Comparison of ENCODE assay signal across 20 cellular contexts in the genomic region with DNA sequence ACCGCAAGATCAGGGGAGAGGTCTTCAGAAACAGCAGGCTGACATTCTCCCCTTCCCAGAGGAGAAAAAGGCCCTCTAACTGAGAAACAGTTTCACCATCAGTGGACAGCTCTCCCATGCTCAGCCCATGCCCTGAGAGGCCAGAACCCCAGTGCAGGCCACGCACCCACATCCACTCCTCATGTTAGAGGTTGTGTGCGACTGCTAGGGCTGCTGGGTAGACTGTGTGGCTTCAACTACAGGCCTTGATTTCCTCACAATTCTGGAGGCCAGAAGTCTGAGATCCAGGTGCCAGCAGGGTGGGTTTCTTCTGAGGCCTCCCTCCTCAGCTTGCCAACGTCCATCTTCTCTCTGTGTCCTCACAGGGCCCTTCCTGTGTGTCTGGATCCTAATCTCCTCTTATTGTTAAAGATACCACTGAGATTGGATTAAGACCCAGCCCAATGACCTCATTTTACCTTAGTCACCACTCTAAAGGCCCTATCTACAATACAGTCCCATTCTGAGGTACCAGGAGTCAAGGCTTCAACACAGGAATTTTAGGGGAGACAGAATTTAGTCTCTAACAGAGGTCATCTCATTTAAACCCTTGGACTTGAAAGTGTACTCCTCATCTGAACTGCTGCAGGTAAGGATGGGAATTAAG.
DNase-seq lines count a peak whose midpoint lies in the region; ATAC-seq and TF ChIP-seq lines count a peak whose summit lies in the region.
"Had no signal": no experiment of that assay in that cellular context is flagged by ENCODE, and none has a peak within 500 bp of the region (broad histone marks: within the 10 kb centered on the region; RNA-seq: fewer than 3 reads in every experiment).

No MANE protein-coding gene starts in this region.

- H3K79me1 ChIP-seq in mesendoderm (ENCODE audit: low read length), result no peaks in the 10 kb centered on the region

- no peak overlapping the region for H2BK15ac ChIP-seq in mesendoderm (replicated peaks; ENCODE audit: low read depth)

- H3K56ac ChIP-seq in mesendoderm (ENCODE audit: low read length), result no peak overlapping the region

- no peak overlapping the region for H4K8ac ChIP-seq in mesendoderm (ENCODE audit: low read depth, low read length)

- H3K4me3 ChIP-seq in heart left ventricle, result no peak overlapping the region
- no peak overlapping the region for H3K4me3 ChIP-seq in colonic mucosa
- no peak overlapping the region for H3K4me3 ChIP-seq in mesendoderm (ENCODE audit: low read length)
- H3K4me3 ChIP-seq in aorta (ENCODE audit: low read length in 2 of 2), result no peak overlapping the region
- H3K4me3 ChIP-seq: adrenal gland, hepatocyte, sigmoid colon had no signal

- peak overlapping the region in 7 of 12 donors; percentile 3 to 89 (median 72) for H3K27ac ChIP-seq in heart left ventricle
- no peak overlapping the region for H3K27ac ChIP-seq in colonic mucosa
- H3K27ac ChIP-seq in mesendoderm (ENCODE audit: low read depth, low read length), result no peak overlapping the region
- peak overlapping the region; percentile 26 to 37 for H3K27ac ChIP-seq in aorta (ENCODE audit: low read depth in 1 of 2, low read length in 2 of 2)
- H3K27ac ChIP-seq: parathyroid adenoma had no signal

- no peak overlapping the region for H3K4me2 ChIP-seq in mesendoderm (ENCODE audit: low read length)
- H3K4me2 ChIP-seq: hepatocyte had no signal

- DNase-seq in heart left ventricle (no peak), left cardiac atrium (no peak), colonic mucosa (peak; percentile 15), mesendoderm (peak; percentile 63), aorta (no peak), midbrain (lab: John Stamatoyannopoulos, UW) (no peak)
- DNase-seq in activated naive CD4-positive, alpha-beta T cell (lab: John Stamatoyannopoulos, UW), result no peak
- DNase-seq: activated effector memory CD4-positive, alpha-beta T cell treated with anti-CD3 and anti-CD28 coated beads, Interleukin-2, amount 50 U/mL, for 16 hours; adrenal gland; CD4-positive, CD25-positive, alpha-beta regulatory T cell; central memory CD4-positive, alpha-beta T cell; effector CD4-positive, alpha-beta T cell; naive thymus-derived CD8-positive, alpha-beta T cell; NCI-H1092 treated with DMSO at 0.1 percent for 48 hours; NCI-H524; sigmoid colon; SW 1271 had no signal

- H3K4me1 ChIP-seq in heart left ventricle (peaks cover 3 to 91% (median 53%) of the 10 kb centered on the region in 12 donors), colonic mucosa (no peaks in the 10 kb centered on the region), mesendoderm (ENCODE audit: control insufficient read depth, low read depth, low read length) (peaks cover 8% of the 10 kb centered on the region), aorta (ENCODE audit: control insufficient read depth in 1 of 2, insufficient read depth in 2 of 2, low read length in 2 of 2) (peaks cover 0 to 6% of the 10 kb centered on the region in 2 donors)

- no peak overlapping the region for H3K18ac ChIP-seq in mesendoderm (ENCODE audit: low read length)

- TF ChIP-seq CTCF in heart left ventricle (IDR thresholded peaks at IDR 0.05) (no peak), colonic mucosa (IDR thresholded peaks at IDR 0.05) (no peak)

- ATAC-seq in heart left ventricle (no peak), left cardiac atrium (no peak), aorta (ENCODE audit: low FRiP score) (no peak), GM21576 (IDR thresholded peaks at IDR 0.05; ENCODE audit: unreplicated experiment) (no peak)
- ATAC-seq: naive thymus-derived CD8-positive, alpha-beta T cell had no signal

- no peak for TF ChIP-seq POLR2A in heart left ventricle (IDR thresholded peaks at IDR 0.05)

- H3K4ac ChIP-seq in mesendoderm (ENCODE audit: low read depth, low read length), result peak overlapping the region; percentile 28

- H2BK5ac ChIP-seq in mesendoderm (ENCODE audit: low read length), result no peak overlapping the region

- H3K79me2 ChIP-seq in mesendoderm (ENCODE audit: control insufficient read depth, insufficient read depth, low read length), result no peaks in the 10 kb centered on the region
- H3K79me2 ChIP-seq: hepatocyte, parathyroid adenoma had no signal

- H3K9ac ChIP-seq in colonic mucosa (ENCODE audit: low read depth in 2 of 2, low read length in 2 of 2) (no peak overlapping the region), mesendoderm (ENCODE audit: low read length) (no peak overlapping the region)
- H3K9ac ChIP-seq: parathyroid adenoma had no signal

- H2BK120ac ChIP-seq in mesendoderm (ENCODE audit: low read depth, low read length), result no peak overlapping the region

- WGBS in heart left ventricle, 4 donors, result 82 to 95% (median 92%) methylated on average over 3 to 4 of the region's 4 CpGs
- WGBS in mesendoderm (ENCODE audit: extremely low coverage, insufficient coverage, low lambda C conversion rate), result no CpG with 5 or more reads among the region's 4 CpGs
- 93 to 96% methylated on average over 4 of the region's 4 CpGs for WGBS in aorta, 2 donors

- intact Hi-C loops in heart left ventricle (cut with DNase I) (loop anchor here in 2 of 10 donors (2.0 to 10.0 kb wide), 2 partner anchors 21 to 201 kb away; a partner anchor contains a TSS), left cardiac atrium (cut with DNase I) (no loop called here), colonic mucosa (cut with DNase I) (no loop called here), aorta (cut with DNase I) (loop anchor here in 1 of 2 donors (10.0 kb wide), 1 partner anchor 201 kb away; a partner anchor contains a TSS)

- H3K27me3 ChIP-seq in heart left ventricle (no peaks in the 10 kb centered on the region), colonic mucosa (no peaks in the 10 kb centered on the region), mesendoderm (ENCODE audit: insufficient read depth, low read length, poor library complexity) (no peaks in the 10 kb centered on the region), aorta (ENCODE audit: control insufficient read depth in 1 of 2, insufficient read depth in 2 of 2, low read length in 1 of 2) (no peaks in the 10 kb centered on the region)
- H3K27me3 ChIP-seq: adrenal gland, hepatocyte, sigmoid colon had no signal

- no peak overlapping the region for H3K23ac ChIP-seq in mesendoderm (ENCODE audit: low read length)

- H3K36me3 ChIP-seq in heart left ventricle (no peaks in the 10 kb centered on the region), colonic mucosa (no peaks in the 10 kb centered on the region), mesendoderm (ENCODE audit: control insufficient read depth, insufficient read depth, low read length) (no peaks in the 10 kb centered on the region), aorta (ENCODE audit: control insufficient read depth in 1 of 2, insufficient read depth in 2 of 2, low read length in 1 of 2) (no peaks in the 10 kb centered on the region)
- H3K36me3 ChIP-seq: adrenal gland, sigmoid colon had no signal

- H2AK5ac ChIP-seq in mesendoderm (ENCODE audit: low read length), result no peak overlapping the region

- H3K9me3 ChIP-seq in heart left ventricle, result no peaks in the 10 kb centered on the region
- no peaks in the 10 kb centered on the region for H3K9me3 ChIP-seq in colonic mucosa
- H3K9me3 ChIP-seq in aorta (ENCODE audit: control insufficient read depth, low read length), result no peaks in the 10 kb centered on the region
- H3K9me3 ChIP-seq: adrenal gland, sigmoid colon had no signal

- H4K5ac ChIP-seq in mesendoderm (ENCODE audit: low read length), result no peak overlapping the region

Comparison
In these comparisons a context has a peak if more than half of its experiments do, and no peak if none do; other contexts are left out.
1. DNase-seq: peak in colonic mucosa (single experiment) and mesendoderm (single experiment); none in heart left ventricle (0 of 5), left cardiac atrium (single experiment), aorta (0 of 2), midbrain (single experiment) and activated naive CD4-positive, alpha-beta T cell (0 of 4).
2. H3K27ac ChIP-seq: peak in heart left ventricle (7 of 12) and aorta (2 of 2); none in colonic mucosa (single experiment) and mesendoderm (single experiment).